20 cellular contexts compared by ENCODE assay signal in the genomic region with DNA sequence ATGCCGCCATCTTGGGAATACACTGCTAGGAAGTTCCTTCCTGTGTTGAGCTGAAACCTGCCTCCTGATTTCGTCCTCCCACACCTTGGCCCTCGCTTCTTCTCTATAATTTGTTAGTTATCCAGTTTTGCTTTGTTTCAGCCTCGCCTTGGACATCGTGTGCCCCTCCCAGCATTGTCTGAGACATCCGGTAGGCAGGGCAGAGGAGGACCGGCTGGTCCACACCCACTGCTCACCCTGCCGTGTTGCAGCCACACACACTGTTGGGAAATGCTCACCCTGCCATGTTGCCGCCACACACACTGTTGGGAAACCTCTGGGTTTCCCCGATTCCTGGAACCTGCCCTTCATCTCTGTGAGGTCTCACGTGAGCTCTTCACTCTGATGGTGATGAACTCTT.
DNase-seq lines count a peak whose midpoint lies in the region; ATAC-seq, FAIRE-seq and TF ChIP-seq lines count a peak whose summit lies in the region.
"Had no signal": no experiment of that assay in that cellular context is flagged by ENCODE, and none has a peak within 500 bp of the region (broad histone marks: within the 10 kb centered on the region; RNA-seq: fewer than 3 reads in every experiment).

No MANE protein-coding gene starts in this region.

- DNase-seq in HepG2 (ENCODE audit: low spot score) (no peak), right lobe of liver (no peak), RWPE1 (ENCODE audit: low spot score) (no peak), neural progenitor cell (ENCODE audit: low spot score) (no peak), NCI-H2196 treated with DMSO at 0.1 percent for 48 hours (lab: John Stamatoyannopoulos, UW; ENCODE audit: unreplicated experiment) (no peak)
- DNase-seq: ACHN; CD4-positive, alpha-beta memory T cell; DMS153; DMS79; GDM1; HCEC 1CT had no signal

- no peak overlapping the region for H3K4me3 Mint-ChIP-seq in neural progenitor cell
- H3K4me3 Mint-ChIP-seq: CD4-positive, alpha-beta memory T cell; GM23338 had no signal

- no peak for ATAC-seq in HepG2
- ATAC-seq in right lobe of liver: no peak
- ATAC-seq in HG02623 (IDR thresholded peaks at IDR 0.05; ENCODE audit: unreplicated experiment): no peak
- no peak for ATAC-seq in GM21360 (IDR thresholded peaks at IDR 0.05; ENCODE audit: unreplicated experiment)
- ATAC-seq: GM23338 had no signal

- peak overlapping the region; percentile 44 for H3K27ac Mint-ChIP-seq in neural progenitor cell
- H3K27ac Mint-ChIP-seq: CD4-positive, alpha-beta memory T cell; GM23338 had no signal

- 15% methylated on average over 11 of the region's 11 CpGs for WGBS in HepG2 (ENCODE audit: low lambda C conversion rate)
- WGBS in right lobe of liver (ENCODE audit: insufficient coverage, low coverage, low lambda C conversion rate, missing lambda C conversion rate): 70% methylated on average over 9 of the region's 11 CpGs

- POLR2A ChIA-PET in HepG2 (lab: Yijun Ruan, JAX): no interaction called here
- POLR2A ChIA-PET in RWPE1 (lab: Yijun Ruan, JAX; ENCODE audit: low non-redundant PET): no interaction called here

- H3K27me3 Mint-ChIP-seq in neural progenitor cell (ENCODE audit: insufficient read depth, low read depth): peaks cover 3% of the 10 kb centered on the region

- H3K36me3 Mint-ChIP-seq in neural progenitor cell: peaks cover 6% of the 10 kb centered on the region
- H3K36me3 Mint-ChIP-seq: CD4-positive, alpha-beta memory T cell had no signal

- no peaks in the 10 kb centered on the region for H3K9me3 Mint-ChIP-seq in neural progenitor cell
- H3K9me3 Mint-ChIP-seq: GM23338 had no signal

- intact Hi-C loops in HepG2 (cut with micrococcal nuclease; ENCODE audit: unreplicated experiment): no loop called here
- intact Hi-C loops in right lobe of liver (cut with DNase I): no loop called here

- H3F3A ChIP-seq in neural progenitor cell (ENCODE audit: low read depth): peaks cover 6% of the 10 kb centered on the region

- CTCF ChIA-PET in HepG2 (lab: Yijun Ruan, JAX; ENCODE audit: low intra/inter-chr PET ratio, low total read pairs): no interaction called here
- CTCF ChIA-PET in RWPE1 (lab: Yijun Ruan, JAX): no interaction called here

- TF ChIP-seq POLR2A in HepG2 (IDR thresholded peaks at IDR 0.05; ENCODE audit: insufficient read depth in 1 of 2, low read depth in 2 of 2, low read length in 2 of 2): no peak
- no peak for TF ChIP-seq POLR2A in right lobe of liver (IDR thresholded peaks at IDR 0.05)

- BruUV-seq in HepG2 (replicated peaks; lab: Mats Ljungman, UMichigan): no TSS peak

- TF ChIP-seq RAD21 in HepG2 (CRISPR knock-in tag; IDR thresholded peaks at IDR 0.05): no peak

- H3K4me2 ChIP-seq in HepG2 (ENCODE audit: low read depth, low read length): no peak overlapping the region
- H3K4me2 ChIP-seq in neural progenitor cell: no peak overlapping the region
- H3K4me2 ChIP-seq: GM23338 had no signal

- no peak overlapping the region for H3K9ac ChIP-seq in HepG2 (ENCODE audit: insufficient read depth, low read depth, low read length)
- no peak overlapping the region for H3K9ac ChIP-seq in neural progenitor cell

- FAIRE-seq in HepG2 (lab: Jason Lieb, UNC): no peak
- FAIRE-seq: A204.1, GM12892, GM18507, H54 had no signal

- H3K27me3 ChIP-seq in HepG2 (ENCODE audit: control insufficient read depth in 1 of 2, insufficient read depth in 2 of 2, low read length in 2 of 2): peaks cover 22 to 88% of the 10 kb centered on the region in 2 experiments; a peak in 4 of 5 replicates
- H3K27me3 ChIP-seq in right lobe of liver: no peaks in the 10 kb centered on the region
- H3K27me3 ChIP-seq in neural progenitor cell: peaks cover 12% of the 10 kb centered on the region

- H3K79me2 ChIP-seq in HepG2 (ENCODE audit: insufficient read depth, low read length): no peaks in the 10 kb centered on the region
- H3K79me2 ChIP-seq in neural progenitor cell (ENCODE audit: low read depth): no peaks in the 10 kb centered on the region

- H4K20me1 ChIP-seq in HepG2 (ENCODE audit: insufficient read depth, low read length) (no peaks in the 10 kb centered on the region), neural progenitor cell (ENCODE audit: low read depth) (no peaks in the 10 kb centered on the region)

- peaks cover 65% of the 10 kb centered on the region for H3K4me1 Mint-ChIP-seq in neural progenitor cell
- H3K4me1 Mint-ChIP-seq: CD4-positive, alpha-beta memory T cell had no signal

- no peak for TF ChIP-seq CTCF in HepG2 (CRISPR knock-in tag; IDR thresholded peaks at IDR 0.05)
- TF ChIP-seq CTCF in right lobe of liver (IDR thresholded peaks at IDR 0.05): no peak
- TF ChIP-seq CTCF in RWPE1 (conservative IDR thresholded peaks at IDR 0.05; ENCODE audit: low read depth): no peak
- TF ChIP-seq CTCF in neural progenitor cell (IDR thresholded peaks at IDR 0.05): no peak

- H3K4me1 ChIP-seq in HepG2 (ENCODE audit: insufficient read depth, low read length) (no peaks in the 10 kb centered on the region), right lobe of liver (no peaks in the 10 kb centered on the region), neural progenitor cell (peaks cover 38% of the 10 kb centered on the region)

- in situ Hi-C loops in HepG2 (cut with HindIII; ENCODE audit: extremely low pct_ligation_motif_present, low pct_unique_long_range_greater_than_20kb): no loop called here

- H3K27ac ChIP-seq in HepG2 (ENCODE audit: extremely low read length, insufficient read depth, low read length): no peak overlapping the region
- no peak overlapping the region for H3K27ac ChIP-seq in right lobe of liver
- H3K27ac ChIP-seq in RWPE1: peak overlapping the region; percentile 5; the same call in 1 of the 2 replicates
- no peak overlapping the region for H3K27ac ChIP-seq in neural progenitor cell
- H3K27ac ChIP-seq: C4-2B, HL-60 had no signal

- no peak overlapping the region for H3K4me3 ChIP-seq in HepG2 (replicated peaks in 1 of 3; ENCODE audit: insufficient read depth in 1 of 3, low read depth in 2 of 3, low read length in 3 of 3)
- no peak overlapping the region for H3K4me3 ChIP-seq in right lobe of liver
- no peak overlapping the region for H3K4me3 ChIP-seq in neural progenitor cell
- H3K4me3 ChIP-seq: GM23338 had no signal

- H3K36me3 ChIP-seq in HepG2 (replicated peaks in 1 of 2; ENCODE audit: control insufficient read depth in 1 of 2, insufficient read depth in 2 of 2, low read length in 2 of 2): no peaks in the 10 kb centered on the region
- H3K36me3 ChIP-seq in right lobe of liver: no peaks in the 10 kb centered on the region
- no peaks in the 10 kb centered on the region for H3K36me3 ChIP-seq in neural progenitor cell

- TF ChIP-seq EP300 in HepG2 (IDR thresholded peaks at IDR 0.05; ENCODE audit: low read depth in 2 of 2, low read length in 2 of 2): no peak
- TF ChIP-seq EP300 in HepG2 (CRISPR knock-in tag; IDR thresholded peaks at IDR 0.05; ENCODE audit: borderline replicate concordance): no peak

- H2AFZ ChIP-seq in HepG2 (ENCODE audit: low read length): no peak overlapping the region
- no peak overlapping the region for H2AFZ ChIP-seq in neural progenitor cell (replicated peaks)
- H2AFZ ChIP-seq: GM23338 had no signal

- H3K9me3 ChIP-seq in HepG2 (ENCODE audit: low read length) (no peaks in the 10 kb centered on the region), right lobe of liver (no peaks in the 10 kb centered on the region), neural progenitor cell (ENCODE audit: low read depth) (no peaks in the 10 kb centered on the region)

TF ChIP-seq in HepG2, 621 proteins besides CTCF, POLR2A, EP300 and RAD21:
- TF ChIP-seq, protein P1, sequence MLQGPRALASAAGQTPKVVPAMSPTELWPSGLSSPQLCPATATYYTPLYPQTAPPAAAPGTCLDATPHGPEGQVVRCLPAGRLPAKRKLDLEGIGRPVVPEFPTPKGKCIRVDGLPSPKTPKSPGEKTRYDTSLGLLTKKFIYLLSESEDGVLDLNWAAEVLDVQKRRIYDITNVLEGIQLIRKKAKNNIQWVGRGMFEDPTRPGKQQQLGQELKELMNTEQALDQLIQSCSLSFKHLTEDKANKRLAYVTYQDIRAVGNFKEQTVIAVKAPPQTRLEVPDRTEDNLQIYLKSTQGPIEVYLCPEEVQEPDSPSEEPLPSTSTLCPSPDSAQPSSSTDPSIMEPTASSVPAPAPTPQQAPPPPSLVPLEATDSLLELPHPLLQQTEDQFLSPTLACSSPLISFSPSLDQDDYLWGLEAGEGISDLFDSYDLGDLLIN (CRISPR knock-in tag; IDR thresholded peaks at IDR 0.05; ENCODE audit: borderline replicate concordance): 0 out of 2 replicates have a peak, but pooled peaks have one; percentile 23
- no peak for TF ChIP-seq SETDB1 (CRISPR knock-in tag; IDR thresholded peaks at IDR 0.05; ENCODE audit: borderline replicate concordance)
